ENCODE assay signal across 21 cellular contexts in the genomic region with DNA sequence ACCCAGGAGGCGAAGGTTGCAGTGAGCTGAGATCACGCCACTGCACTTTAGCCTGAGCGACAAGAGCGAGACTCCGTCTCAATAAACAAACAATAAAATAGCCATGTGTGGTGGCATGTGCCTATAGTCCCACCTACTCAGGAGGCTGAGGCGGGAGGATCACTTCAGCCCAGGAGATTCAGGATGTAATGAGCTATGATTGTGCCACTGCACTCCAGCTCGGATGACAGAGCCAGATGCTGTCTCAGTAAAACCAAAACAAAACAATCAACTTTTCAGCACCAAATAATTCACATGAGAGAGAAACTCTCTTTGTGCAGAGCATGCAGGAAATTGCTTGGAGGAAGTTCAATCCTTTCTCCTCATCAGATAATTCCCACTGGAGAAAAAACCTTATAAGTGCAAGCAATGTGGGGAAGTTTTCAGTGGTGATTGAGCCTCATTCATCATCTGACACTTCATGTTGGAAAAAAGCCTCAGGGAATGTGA. TPM values are rescaled to one million over a fixed set of nuclear protein-coding genes. Genes with fewer than 3 reads are reported as not detected.
"Had no signal": no experiment of that assay in that cellular context is flagged by ENCODE, and none has a peak within 500 bp of the region (broad histone marks: within the 10 kb centered on the region; RNA-seq: fewer than 3 reads in every experiment).

No MANE protein-coding gene starts in this region.

- H3K4me3 ChIP-seq: colonic mucosa, esophagus muscularis mucosa, heart left ventricle, lung, sigmoid colon, tibial nerve, vagina had no signal

- H3K27ac Mint-ChIP-seq: activated CD4-positive, alpha-beta T cell treated with anti-CD3 and anti-CD28 coated beads, Interleukin-2, amount 10 ng/mL, durations not matched to agents 24 days and 14 days; activated CD8-positive, alpha-beta T cell treated with anti-CD3 and anti-CD28 coated beads, Interleukin-2, amount 10 ng/mL, durations not matched to agents 7 days and 5 days; activated naive CD4-positive, alpha-beta T cell treated with anti-CD3 and anti-CD28 coated beads, Interleukin-2, amount 50 U/mL, for 72 hours; stimulated activated effector memory CD8-positive, alpha-beta T cell treated with anti-CD3 and anti-CD28 coated beads, Interleukin-12 subunit alpha, Interleukin-12 subunit beta, amount 100 ng/mL, for 72 hours had no signal

- H3K4me1 ChIP-seq: colonic mucosa, esophagus muscularis mucosa, heart left ventricle, sigmoid colon, tibial nerve, vagina had no signal

- H3K27me3 ChIP-seq: colonic mucosa, heart left ventricle, vagina had no signal

- DNase-seq: activated CD4-positive, alpha-beta T cell treated with anti-CD3 and anti-CD28 coated beads, Interleukin-2, amount 10 ng/mL, durations not matched to agents 24 days and 14 days; activated CD4-positive, CD25-positive, alpha-beta regulatory T cell; activated CD8-positive, alpha-beta memory T cell treated with anti-CD3 and anti-CD28 coated beads, Interleukin-2, amount 50 U/mL, for 4 hours; activated CD8-positive, alpha-beta T cell treated with anti-CD3 and anti-CD28 coated beads, Interleukin-2, amount 10 ng/mL, durations not matched to agents 7 days and 5 days; activated effector memory CD4-positive, alpha-beta T cell treated with anti-CD3 and anti-CD28 coated beads, Interleukin-2, amount 50 U/mL, for 16 hours; activated T-cell treated with anti-CD3 and anti-CD28 coated beads, Interleukin-2, amount 50 U/mL, for 48 hours; colonic mucosa; heart left ventricle; midbrain; sigmoid colon; stimulated activated CD4-positive, alpha-beta T cell treated with anti-CD3 and anti-CD28 coated beads, Interleukin-12 subunit alpha, Interleukin-12 subunit beta, amount 100 ng/mL, for 4 hours; stimulated activated CD4-positive, alpha-beta T cell treated with anti-CD3 and anti-CD28 coated beads, Interleukin-2, amount 100 ng/mL, for 24 hours had no signal

- H3K4me3 Mint-ChIP-seq: activated CD4-positive, alpha-beta T cell treated with anti-CD3 and anti-CD28 coated beads, Interleukin-2, amount 10 ng/mL, durations not matched to agents 24 days and 14 days; activated CD8-positive, alpha-beta T cell treated with anti-CD3 and anti-CD28 coated beads, Interleukin-2, amount 10 ng/mL, durations not matched to agents 7 days and 5 days; neural crest cell; stimulated activated effector memory CD8-positive, alpha-beta T cell treated with anti-CD3 and anti-CD28 coated beads, Interleukin-12 subunit alpha, Interleukin-12 subunit beta, amount 100 ng/mL, for 72 hours had no signal

- H3K36me3 ChIP-seq: colonic mucosa, esophagus muscularis mucosa, heart left ventricle, sigmoid colon, tibial nerve, vagina had no signal

- H3K9me3 ChIP-seq: colonic mucosa, esophagus muscularis mucosa, heart left ventricle, sigmoid colon, tibial nerve, vagina had no signal

- H3K36me3 Mint-ChIP-seq: activated naive CD4-positive, alpha-beta T cell treated with anti-CD3 and anti-CD28 coated beads, Interleukin-2, amount 50 U/mL, for 72 hours; stimulated activated effector memory CD8-positive, alpha-beta T cell treated with anti-CD3 and anti-CD28 coated beads, Interleukin-12 subunit alpha, Interleukin-12 subunit beta, amount 100 ng/mL, for 72 hours had no signal

- H3K4me1 Mint-ChIP-seq: activated CD4-positive, alpha-beta T cell treated with anti-CD3 and anti-CD28 coated beads, Interleukin-2, amount 10 ng/mL, durations not matched to agents 24 days and 14 days; neural crest cell; stimulated activated effector memory CD8-positive, alpha-beta T cell treated with anti-CD3 and anti-CD28 coated beads, Interleukin-12 subunit alpha, Interleukin-12 subunit beta, amount 100 ng/mL, for 72 hours had no signal

- H3K9me3 Mint-ChIP-seq: activated CD4-positive, alpha-beta T cell treated with anti-CD3 and anti-CD28 coated beads, Interleukin-2, amount 10 ng/mL, durations not matched to agents 24 days and 14 days; activated naive CD4-positive, alpha-beta T cell treated with anti-CD3 and anti-CD28 coated beads, Interleukin-2, amount 50 U/mL, for 72 hours; neural crest cell; stimulated activated effector memory CD8-positive, alpha-beta T cell treated with anti-CD3 and anti-CD28 coated beads, Interleukin-12 subunit alpha, Interleukin-12 subunit beta, amount 100 ng/mL, for 72 hours had no signal

- H3K27ac ChIP-seq: colonic mucosa, esophagus muscularis mucosa, heart left ventricle, sigmoid colon, tibial nerve, vagina had no signal

RNA-seq across cellular contexts. Expression of a gene that starts 57.5 kb away (rescaled TPM):
- total RNA-seq: activated CD4-positive, alpha-beta T cell treated with anti-CD3 and anti-CD28 coated beads, Interleukin-2, amount 10 ng/mL, durations not matched to agents 24 days and 14 days; activated CD8-positive, alpha-beta T cell treated with anti-CD3 and anti-CD28 coated beads, Interleukin-2, amount 10 ng/mL, durations not matched to agents 7 days and 5 days; activated naive CD4-positive, alpha-beta T cell treated with anti-CD3 and anti-CD28 coated beads, Interleukin-2, amount 50 U/mL, for 72 hours; cardiac septum; heart left ventricle; lung; neural crest cell; osteocyte; sigmoid colon; tibial nerve; vagina had no signal
- polyA plus RNA-seq: heart left ventricle, lung had no signal
